ENCODE assay signal across 12 cellular contexts in the genomic region with DNA sequence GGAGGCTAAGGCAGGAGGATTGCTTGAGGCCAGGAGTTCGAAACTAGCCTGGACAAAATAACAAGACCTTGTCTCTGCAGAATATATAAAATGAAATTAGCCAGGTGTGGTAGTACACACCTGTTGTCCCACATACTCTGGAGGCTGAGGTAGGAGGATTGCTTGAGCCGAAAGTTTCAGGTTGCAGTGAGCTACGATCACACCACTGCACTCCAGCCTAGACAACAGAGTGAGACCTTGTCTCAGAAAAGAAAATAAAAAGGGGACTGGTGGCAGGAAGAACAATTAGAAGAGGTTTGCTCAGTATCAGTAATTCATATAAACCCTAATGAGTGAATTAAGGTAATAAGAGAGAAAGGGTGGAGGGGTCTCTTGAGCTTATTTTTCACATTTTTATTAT. TPM values are rescaled to one million over a fixed set of nuclear protein-coding genes. Genes with fewer than 3 reads are reported as not detected.
DNase-seq lines count a peak whose midpoint lies in the region; ATAC-seq lines count a peak whose summit lies in the region.
"Had no signal": no experiment of that assay in that cellular context is flagged by ENCODE, and none has a peak within 500 bp of the region (broad histone marks: within the 10 kb centered on the region; RNA-seq: fewer than 3 reads in every experiment).

No MANE protein-coding gene starts in this region.

- intact Hi-C loops in CD4-positive, alpha-beta memory T cell (cut with micrococcal nuclease), result no loop called here
- intact Hi-C loops in activated CD4-positive, alpha-beta memory T cell treated with anti-CD3 and anti-CD28 coated beads for 36 hours (cut with micrococcal nuclease), result loop anchor here (10.0 kb wide), 1 partner anchor 455 kb away; no protein-coding TSS in a partner anchor

- peak overlapping the region; percentile 19 to 91 (median 77) for H3K27ac Mint-ChIP-seq in CD4-positive, alpha-beta memory T cell
- peak overlapping the region; percentile 95 for H3K27ac Mint-ChIP-seq in activated CD4-positive, alpha-beta memory T cell treated with anti-CD3 and anti-CD28 coated beads for 36 hours
- peak overlapping the region in 5 of 6 donors; percentile 51 to 85 (median 69) for H3K27ac Mint-ChIP-seq in naive B cell

- peak overlapping the region in 7 of 8 donors; percentile 8 to 72 (median 36) for H3K4me3 Mint-ChIP-seq in CD4-positive, alpha-beta memory T cell
- H3K4me3 Mint-ChIP-seq in activated CD4-positive, alpha-beta memory T cell treated with anti-CD3 and anti-CD28 coated beads for 36 hours, result peak overlapping the region; percentile 13
- H3K4me3 Mint-ChIP-seq in naive B cell, result peak overlapping the region in 3 of 8 donors; percentile 3 to 50 (median 35)

- H4K20me1 ChIP-seq in BLaER1, result peaks cover 100% of the 10 kb centered on the region

- peaks cover 13 to 22% of the 10 kb centered on the region in 2 donors for H3K36me3 Mint-ChIP-seq in CD4-positive, alpha-beta memory T cell
- peaks cover 21% of the 10 kb centered on the region for H3K36me3 Mint-ChIP-seq in activated CD4-positive, alpha-beta memory T cell treated with anti-CD3 and anti-CD28 coated beads for 36 hours
- peaks cover 4 to 14% of the 10 kb centered on the region in 2 donors for H3K36me3 Mint-ChIP-seq in naive B cell

- no peak overlapping the region for H3K4me3 ChIP-seq in BLaER1
- H3K4me3 ChIP-seq in CD4-positive, alpha-beta memory T cell (ENCODE audit: low read length in 2 of 2), result no peak overlapping the region
- H3K4me3 ChIP-seq in SJCRH30, result no peak overlapping the region
- H3K4me3 ChIP-seq: heart left ventricle, K562 had no signal

- peak overlapping the region; percentile 92 for H3K4me2 ChIP-seq in BLaER1

- H3K27me3 Mint-ChIP-seq in CD4-positive, alpha-beta memory T cell, result no peaks in the 10 kb centered on the region
- no peaks in the 10 kb centered on the region for H3K27me3 Mint-ChIP-seq in activated CD4-positive, alpha-beta memory T cell treated with anti-CD3 and anti-CD28 coated beads for 36 hours
- no peaks in the 10 kb centered on the region for H3K27me3 Mint-ChIP-seq in naive B cell

- H3K36me3 ChIP-seq in BLaER1 (peaks cover 91% of the 10 kb centered on the region), SJCRH30 (peaks cover 14% of the 10 kb centered on the region; the same call in 1 of the 2 replicates)
- no peaks in the 10 kb centered on the region for H3K36me3 ChIP-seq in CD4-positive, alpha-beta memory T cell (ENCODE audit: insufficient read depth, low read length)

- H3K4me1 ChIP-seq in BLaER1 (peaks cover 90% of the 10 kb centered on the region), SJCRH30 (no peaks in the 10 kb centered on the region)
- H3K4me1 ChIP-seq in CD4-positive, alpha-beta memory T cell (ENCODE audit: insufficient read depth, low read length), result peaks cover 84% of the 10 kb centered on the region

- peaks cover 51 to 70% (median 61%) of the 10 kb centered on the region in 4 donors for H3K4me1 Mint-ChIP-seq in CD4-positive, alpha-beta memory T cell
- peaks cover 81% of the 10 kb centered on the region for H3K4me1 Mint-ChIP-seq in activated CD4-positive, alpha-beta memory T cell treated with anti-CD3 and anti-CD28 coated beads for 36 hours (ENCODE audit: low read depth)
- peaks cover 42 to 59% (median 59%) of the 10 kb centered on the region in 3 donors for H3K4me1 Mint-ChIP-seq in naive B cell

- H3K27ac ChIP-seq in BLaER1 (no peak overlapping the region; the same call in 1 of the 2 replicates), SJCRH30 (no peak overlapping the region)
- no peak overlapping the region for H3K27ac ChIP-seq in CD4-positive, alpha-beta memory T cell (ENCODE audit: low read depth, low read length)

- POLR2A ChIA-PET in CD4-positive, alpha-beta memory T cell (lab: Charles Lee; ENCODE audit: partially characterized antibody), result interaction anchor here (0.7 to 7.0 kb wide), 4 partner anchors 8 to 104 kb away, joined by 3 to 49 read pairs (median 6); a partner anchor contains a TSS
- POLR2A ChIA-PET in activated CD4-positive, alpha-beta memory T cell treated with anti-CD3 and anti-CD28 coated beads for 36 hours (lab: Charles Lee), result interaction anchor here (0.5 to 2.7 kb wide), 6 partner anchors 8 to 103 kb away, joined by 3 to 28 read pairs (median 6); a partner anchor contains a TSS

- no peaks in the 10 kb centered on the region for H3K9me3 Mint-ChIP-seq in CD4-positive, alpha-beta memory T cell
- H3K9me3 Mint-ChIP-seq in activated CD4-positive, alpha-beta memory T cell treated with anti-CD3 and anti-CD28 coated beads for 36 hours, result no peaks in the 10 kb centered on the region
- peaks cover 0 to 3% (median 0%) of the 10 kb centered on the region in 7 donors for H3K9me3 Mint-ChIP-seq in naive B cell

- H3K9me3 ChIP-seq in BLaER1, result no peaks in the 10 kb centered on the region
- H3K9me3 ChIP-seq in CD4-positive, alpha-beta memory T cell (ENCODE audit: control insufficient read depth in 1 of 2, low read length in 2 of 2), result no peaks in the 10 kb centered on the region
- H3K9me3 ChIP-seq in SJCRH30 (replicated peaks), result no peaks in the 10 kb centered on the region; the same call in 1 of the 2 replicates

- H3K27me3 ChIP-seq in BLaER1 (no peaks in the 10 kb centered on the region), SJCRH30 (no peaks in the 10 kb centered on the region)
- no peaks in the 10 kb centered on the region for H3K27me3 ChIP-seq in CD4-positive, alpha-beta memory T cell (ENCODE audit: insufficient read depth, low read length)
- H3K27me3 ChIP-seq: heart left ventricle had no signal

- CTCF ChIA-PET in CD4-positive, alpha-beta memory T cell (lab: Charles Lee; ENCODE audit: partially characterized antibody), result interaction anchor here (1.1 to 1.8 kb wide), 4 partner anchors 8 to 104 kb away, joined by 3 to 4 read pairs (median 3); a partner anchor contains a TSS
- CTCF ChIA-PET in activated CD4-positive, alpha-beta memory T cell treated with anti-CD3 and anti-CD28 coated beads for 36 hours (lab: Charles Lee), result interaction anchor here (0.9 to 1.4 kb wide), 4 partner anchors 8 to 122 kb away, joined by 3 to 12 read pairs (median 3); a partner anchor contains a TSS

- in situ Hi-C loops in G401 (cut with HindIII; ENCODE audit: low sequenced_read_pairs), result no loop called here

- DNase-seq in CD4-positive, alpha-beta memory T cell, result no peak
- no peak for DNase-seq in activated CD4-positive, alpha-beta memory T cell treated with anti-CD3 and anti-CD28 coated beads for 36 hours
- no peak for DNase-seq in naive B cell
- no peak for DNase-seq in NCI-H2107 treated with DMSO at 0.1 percent for 48 hours (lab: John Stamatoyannopoulos, UW; ENCODE audit: unreplicated experiment)
- no peak for DNase-seq in SJCRH30
- DNase-seq in G401 (ENCODE audit: low spot score), result no peak
- DNase-seq: erythroblast, heart left ventricle, NCI-H1417 treated with DMSO at 0.1 percent for 48 hours, NCI-H524 had no signal

- no peak for ATAC-seq in naive B cell (ENCODE audit: low read depth in 2 of 2)
- ATAC-seq: heart left ventricle, K562 had no signal

- peak overlapping the region; percentile 0; the same call in 1 of the 2 replicates for H3K9ac ChIP-seq in BLaER1

RNA-seq across cellular contexts. Expression of a gene that starts 8.0 kb away (rescaled TPM):
- total RNA-seq in CD4-positive, alpha-beta memory T cell, result 10 to 100 TPM; 84.6 to 86.2 TPM
- 100 to 1,000 TPM; 329 to 413 TPM for polyA plus RNA-seq in CD4-positive, alpha-beta memory T cell
- 100 to 1,000 TPM; 407 to 425 TPM for total RNA-seq in activated CD4-positive, alpha-beta memory T cell treated with anti-CD3 and anti-CD28 coated beads for 36 hours
- polyA plus RNA-seq in naive B cell (ENCODE audit: low read depth in 6 of 6), result 100 to 1,000 TPM; 216 to 373 (median 267) TPM
- total RNA-seq in SJCRH30 (2014; rRNA removed; shearing (Covaris generic)), result 211 and 212 TPM in 2 replicates
- 397 and 405 TPM in 2 replicates for total RNA-seq in G401 (2014; rRNA removed; shearing (Covaris generic))
